Comparison of ENCODE assay signal across 11 cellular contexts in the genomic region with DNA sequence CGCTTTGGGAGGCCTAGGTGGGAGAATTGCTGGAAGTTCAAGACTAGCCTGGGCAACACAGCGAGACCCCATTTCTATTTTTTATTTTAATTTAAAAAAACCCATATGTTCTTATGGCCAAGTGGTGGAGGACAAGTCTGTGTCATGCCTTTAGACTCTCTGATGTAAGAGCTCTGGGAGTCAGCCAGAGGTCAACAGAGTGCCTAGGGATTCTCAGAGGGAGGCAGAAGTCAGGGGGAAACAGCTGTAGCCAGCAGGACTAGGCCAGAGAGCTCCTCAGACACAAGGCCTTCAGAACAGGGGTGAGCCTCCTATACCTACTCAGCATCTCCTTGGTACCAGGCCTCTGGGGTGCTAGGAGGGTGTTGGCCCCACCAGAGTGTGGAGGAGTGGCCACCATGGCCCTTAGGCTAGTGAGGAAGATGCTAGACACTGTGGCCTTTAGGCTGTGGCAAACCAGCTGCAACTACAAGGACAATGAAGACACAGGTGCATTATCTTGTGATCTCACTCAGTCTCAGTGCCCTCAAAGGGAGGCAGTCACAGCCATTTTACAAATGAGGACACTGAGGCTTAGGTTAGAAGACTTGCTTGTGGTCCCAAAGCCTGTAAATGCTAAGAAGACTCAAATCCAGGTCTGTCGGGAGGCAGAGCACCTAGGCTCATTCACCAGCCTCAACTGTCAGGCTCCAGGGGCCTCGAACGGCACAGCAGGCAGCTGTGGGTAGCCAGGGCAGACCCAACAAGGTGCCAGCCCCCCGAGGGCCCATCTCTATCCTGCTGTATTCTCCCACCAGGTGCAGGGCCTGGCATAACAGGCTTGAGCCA. TPM values are rescaled to one million over a fixed set of nuclear protein-coding genes. Genes with fewer than 3 reads are reported as not detected.
DNase-seq lines count a peak whose midpoint lies in the region; ATAC-seq and TF ChIP-seq lines count a peak whose summit lies in the region.
"Had no signal": no experiment of that assay in that cellular context is flagged by ENCODE, and none has a peak within 500 bp of the region (broad histone marks: within the 10 kb centered on the region; RNA-seq: fewer than 3 reads in every experiment).

No MANE protein-coding gene starts in this region.

- H3K27ac ChIP-seq in gastroesophageal sphincter: peak overlapping the region in 1 of 4 donors; percentile 14
- no peak overlapping the region for H3K27ac ChIP-seq in smooth muscle cell (ENCODE audit: low read depth)
- H3K27ac ChIP-seq: RWPE1 had no signal

- H3K9me3 ChIP-seq in gastroesophageal sphincter (no peaks in the 10 kb centered on the region), smooth muscle cell (replicated peaks; ENCODE audit: low read depth) (no peaks in the 10 kb centered on the region)

- H3K36me3 ChIP-seq in gastroesophageal sphincter (no peaks in the 10 kb centered on the region), smooth muscle cell (ENCODE audit: low read depth) (no peaks in the 10 kb centered on the region)

- no peak overlapping the region for H3K27ac Mint-ChIP-seq in activated T-helper 2 cell treated with anti-CD3 and anti-CD28 coated beads, Interferon-gamma antibody, Interleukin-2, Interleukin-4, amounts not matched to agents 10 μg/mL and 5 μg/mL and 100 μg/mL, durations not matched to agents 14 hours and 24 hours and 36 hours

- H3K79me2 ChIP-seq in smooth muscle cell (ENCODE audit: low read depth): no peaks in the 10 kb centered on the region

- peaks cover 12% of the 10 kb centered on the region for H3K36me3 Mint-ChIP-seq in activated T-helper 2 cell treated with anti-CD3 and anti-CD28 coated beads, Interferon-gamma antibody, Interleukin-2, Interleukin-4, amounts not matched to agents 10 μg/mL and 5 μg/mL and 100 μg/mL, durations not matched to agents 14 hours and 24 hours and 36 hours (ENCODE audit: low read depth)

- DNase-seq in H4 (ENCODE audit: low spot score): peak; percentile 34
- DNase-seq in RPMI7951 (ENCODE audit: low read depth): peak; percentile 78
- no peak for DNase-seq in smooth muscle cell (lab: John Stamatoyannopoulos, UW; ENCODE audit: unreplicated experiment)
- DNase-seq in activated T-helper 2 cell treated with anti-CD3 and anti-CD28 coated beads, Interferon-gamma antibody, Interleukin-2, Interleukin-4, amounts not matched to agents 10 μg/mL and 5 μg/mL and 100 μg/mL, durations not matched to agents 14 hours and 24 hours and 36 hours (ENCODE audit: low spot score): no peak
- DNase-seq in NCI-H446 (lab: John Stamatoyannopoulos, UW): no peak
- no peak for DNase-seq in germinal center (ENCODE audit: low spot score)
- no peak for DNase-seq in NCI-H526 treated with DMSO at 0.1 percent for 48 hours (lab: John Stamatoyannopoulos, UW)
- DNase-seq: NCI-H146 had no signal

- TF ChIP-seq EP300 in gastroesophageal sphincter (IDR thresholded peaks at IDR 0.05): no peak

- no peaks in the 10 kb centered on the region for H3K27me3 ChIP-seq in gastroesophageal sphincter
- no peaks in the 10 kb centered on the region for H3K27me3 ChIP-seq in smooth muscle cell (ENCODE audit: low read depth)

- no peaks in the 10 kb centered on the region for H3F3A ChIP-seq in smooth muscle cell (ENCODE audit: low read depth)

- peak; percentile 60 for ATAC-seq in gastroesophageal sphincter

- TF ChIP-seq POLR2A in gastroesophageal sphincter (IDR thresholded peaks at IDR 0.05): no peak

- peaks cover 62% of the 10 kb centered on the region for H3K4me1 Mint-ChIP-seq in activated T-helper 2 cell treated with anti-CD3 and anti-CD28 coated beads, Interferon-gamma antibody, Interleukin-2, Interleukin-4, amounts not matched to agents 10 μg/mL and 5 μg/mL and 100 μg/mL, durations not matched to agents 14 hours and 24 hours and 36 hours (ENCODE audit: low read depth)

- no peaks in the 10 kb centered on the region for H3K27me3 Mint-ChIP-seq in activated T-helper 2 cell treated with anti-CD3 and anti-CD28 coated beads, Interferon-gamma antibody, Interleukin-2, Interleukin-4, amounts not matched to agents 10 μg/mL and 5 μg/mL and 100 μg/mL, durations not matched to agents 14 hours and 24 hours and 36 hours (ENCODE audit: low read depth)

- no peak for TF ChIP-seq CTCF in gastroesophageal sphincter (IDR thresholded peaks at IDR 0.05)
- no peak for TF ChIP-seq CTCF in smooth muscle cell (IDR thresholded peaks at IDR 0.05; ENCODE audit: borderline replicate concordance, insufficient read depth, poor library complexity, severe bottlenecking)

- H3K4me1 ChIP-seq in gastroesophageal sphincter: peaks cover 0 to 57% (median 6%) of the 10 kb centered on the region in 3 donors
- no peaks in the 10 kb centered on the region for H3K4me1 ChIP-seq in smooth muscle cell (ENCODE audit: low read depth)

- no peaks in the 10 kb centered on the region for H4K20me1 ChIP-seq in smooth muscle cell (ENCODE audit: low read depth)

- intact Hi-C loops in activated T-helper 2 cell treated with anti-CD3 and anti-CD28 coated beads, Interferon-gamma antibody, Interleukin-2, Interleukin-4, amounts not matched to agents 10 μg/mL and 5 μg/mL and 100 μg/mL, durations not matched to agents 14 hours and 24 hours and 36 hours (cut with micrococcal nuclease): loop anchor here (5.0 kb wide), 1 partner anchor 40 kb away; no protein-coding TSS in a partner anchor

- no peaks in the 10 kb centered on the region for H3K9me3 Mint-ChIP-seq in activated T-helper 2 cell treated with anti-CD3 and anti-CD28 coated beads, Interferon-gamma antibody, Interleukin-2, Interleukin-4, amounts not matched to agents 10 μg/mL and 5 μg/mL and 100 μg/mL, durations not matched to agents 14 hours and 24 hours and 36 hours
- H3K9me3 Mint-ChIP-seq: central memory CD8-positive, alpha-beta T cell had no signal

- no peak overlapping the region for H3K4me3 Mint-ChIP-seq in activated T-helper 2 cell treated with anti-CD3 and anti-CD28 coated beads, Interferon-gamma antibody, Interleukin-2, Interleukin-4, amounts not matched to agents 10 μg/mL and 5 μg/mL and 100 μg/mL, durations not matched to agents 14 hours and 24 hours and 36 hours (ENCODE audit: low read depth)
- H3K4me3 Mint-ChIP-seq: central memory CD8-positive, alpha-beta T cell had no signal

- no peak overlapping the region for H3K9ac ChIP-seq in smooth muscle cell (ENCODE audit: low read depth)

- WGBS in gastroesophageal sphincter (ENCODE audit: low coverage in 1 of 2), 2 donors: 100% methylated on average over 2 of the region's 6 CpGs
- 93% methylated on average over 6 of the region's 6 CpGs for WGBS in smooth muscle cell (ENCODE audit: low lambda C conversion rate)

- H3K4me3 ChIP-seq in gastroesophageal sphincter (no peak overlapping the region), smooth muscle cell (no peak overlapping the region)

- peak overlapping the region; percentile 53 for H3K4me2 ChIP-seq in smooth muscle cell

- no peak overlapping the region for H2AFZ ChIP-seq in smooth muscle cell (ENCODE audit: low read depth)

RNA-seq across cellular contexts. Expression of a gene that starts 5.0 kb away (rescaled TPM):
- total RNA-seq in H4 (2014; rRNA removed; shearing (Covaris generic)): 1.5 and 2.1 TPM in 2 replicates
- 3.7 and 4.6 TPM in 2 replicates for total RNA-seq in RPMI7951 (2014; rRNA removed; shearing (Covaris generic))
- total RNA-seq in gastroesophageal sphincter (not detected), smooth muscle cell (0.94 TPM in 1 of 2 replicates, not detected in the other)
- 1.4 and 2.9 TPM in 2 replicates for polyA plus RNA-seq in smooth muscle cell
- total RNA-seq in activated T-helper 2 cell treated with anti-CD3 and anti-CD28 coated beads, Interferon-gamma antibody, Interleukin-2, Interleukin-4, amounts not matched to agents 10 μg/mL and 5 μg/mL and 100 μg/mL, durations not matched to agents 14 hours and 24 hours and 36 hours: not detected in 2 replicates

RNA-seq across cellular contexts. Expression of a gene that starts 16.6 kb away (rescaled TPM):
- total RNA-seq in H4 (2014; rRNA removed; shearing (Covaris generic)): not detected in 2 replicates
- not detected in 2 replicates for total RNA-seq in RPMI7951 (2014; rRNA removed; shearing (Covaris generic))
- total RNA-seq in gastroesophageal sphincter (1 to 10 TPM in 1 of 4 donors, under 1 TPM in 3; 0.37 to 2.2 (median 0.58) TPM), smooth muscle cell (0.04 TPM in 1 of 2 replicates, not detected in the other)
- polyA plus RNA-seq in smooth muscle cell: 0.08 and 0.45 TPM in 2 replicates
- 0.28 and 0.32 TPM in 2 replicates for total RNA-seq in activated T-helper 2 cell treated with anti-CD3 and anti-CD28 coated beads, Interferon-gamma antibody, Interleukin-2, Interleukin-4, amounts not matched to agents 10 μg/mL and 5 μg/mL and 100 μg/mL, durations not matched to agents 14 hours and 24 hours and 36 hours

RNA-seq across cellular contexts. Expression of a gene that starts 30.4 kb away (rescaled TPM):
- 12.4 and 12.7 TPM in 2 replicates for total RNA-seq in H4 (2014; rRNA removed; shearing (Covaris generic))
- 10.1 and 13.5 TPM in 2 replicates for total RNA-seq in RPMI7951 (2014; rRNA removed; shearing (Covaris generic))
- total RNA-seq in gastroesophageal sphincter: 10 to 100 TPM; 10.5 to 27.8 (median 18.2) TPM
- total RNA-seq in smooth muscle cell: 2.6 and 7.5 TPM in 2 replicates
- 24.2 and 30.3 TPM in 2 replicates for polyA plus RNA-seq in smooth muscle cell
- total RNA-seq in activated T-helper 2 cell treated with anti-CD3 and anti-CD28 coated beads, Interferon-gamma antibody, Interleukin-2, Interleukin-4, amounts not matched to agents 10 μg/mL and 5 μg/mL and 100 μg/mL, durations not matched to agents 14 hours and 24 hours and 36 hours: 56.7 and 57.2 TPM in 2 replicates

RNA-seq across cellular contexts. Expression of a gene that starts 34.0 kb away (rescaled TPM):
- 92.3 and 106 TPM in 2 replicates for total RNA-seq in H4 (2014; rRNA removed; shearing (Covaris generic))
- total RNA-seq in RPMI7951 (2014; rRNA removed; shearing (Covaris generic)): 86.6 and 100.0 TPM in 2 replicates
- total RNA-seq in gastroesophageal sphincter (10 to 100 TPM; 50.2 to 73.6 (median 60.5) TPM), smooth muscle cell (33.0 and 36.3 TPM in 2 replicates)
- 10.2 and 14.1 TPM in 2 replicates for polyA plus RNA-seq in smooth muscle cell
- total RNA-seq in activated T-helper 2 cell treated with anti-CD3 and anti-CD28 coated beads, Interferon-gamma antibody, Interleukin-2, Interleukin-4, amounts not matched to agents 10 μg/mL and 5 μg/mL and 100 μg/mL, durations not matched to agents 14 hours and 24 hours and 36 hours: 170 and 182 TPM in 2 replicates

RNA-seq across cellular contexts. Expression of a gene that starts 41.6 kb away (rescaled TPM):
- total RNA-seq in H4 (2014; rRNA removed; shearing (Covaris generic)): 43.0 and 65.6 TPM in 2 replicates
- total RNA-seq in RPMI7951 (2014; rRNA removed; shearing (Covaris generic)): 81.6 and 88.6 TPM in 2 replicates
- total RNA-seq in gastroesophageal sphincter: 100 to 1,000 TPM; 107 to 132 (median 120) TPM
- total RNA-seq in smooth muscle cell: 19.8 and 48.5 TPM in 2 replicates
- polyA plus RNA-seq in smooth muscle cell: 99.7 and 107 TPM in 2 replicates
- 112 and 120 TPM in 2 replicates for total RNA-seq in activated T-helper 2 cell treated with anti-CD3 and anti-CD28 coated beads, Interferon-gamma antibody, Interleukin-2, Interleukin-4, amounts not matched to agents 10 μg/mL and 5 μg/mL and 100 μg/mL, durations not matched to agents 14 hours and 24 hours and 36 hours

Comparison
In these comparisons a context has a peak if more than half of its experiments do, and no peak if none do; other contexts are left out.
1. DNase-seq: peak in H4 (single experiment) and RPMI7951 (single experiment); none in smooth muscle cell (single experiment), activated T-helper 2 cell treated with anti-CD3 and anti-CD28 coated beads, Interferon-gamma antibody, Interleukin-2, Interleukin-4, amounts not matched to agents 10 μg/mL and 5 μg/mL and 100 μg/mL, durations not matched to agents 14 hours and 24 hours and 36 hours (single experiment), NCI-H446 (0 of 2), germinal center (single experiment) and NCI-H526 treated with DMSO at 0.1 percent for 48 hours (single experiment).